In the genomic region with DNA sequence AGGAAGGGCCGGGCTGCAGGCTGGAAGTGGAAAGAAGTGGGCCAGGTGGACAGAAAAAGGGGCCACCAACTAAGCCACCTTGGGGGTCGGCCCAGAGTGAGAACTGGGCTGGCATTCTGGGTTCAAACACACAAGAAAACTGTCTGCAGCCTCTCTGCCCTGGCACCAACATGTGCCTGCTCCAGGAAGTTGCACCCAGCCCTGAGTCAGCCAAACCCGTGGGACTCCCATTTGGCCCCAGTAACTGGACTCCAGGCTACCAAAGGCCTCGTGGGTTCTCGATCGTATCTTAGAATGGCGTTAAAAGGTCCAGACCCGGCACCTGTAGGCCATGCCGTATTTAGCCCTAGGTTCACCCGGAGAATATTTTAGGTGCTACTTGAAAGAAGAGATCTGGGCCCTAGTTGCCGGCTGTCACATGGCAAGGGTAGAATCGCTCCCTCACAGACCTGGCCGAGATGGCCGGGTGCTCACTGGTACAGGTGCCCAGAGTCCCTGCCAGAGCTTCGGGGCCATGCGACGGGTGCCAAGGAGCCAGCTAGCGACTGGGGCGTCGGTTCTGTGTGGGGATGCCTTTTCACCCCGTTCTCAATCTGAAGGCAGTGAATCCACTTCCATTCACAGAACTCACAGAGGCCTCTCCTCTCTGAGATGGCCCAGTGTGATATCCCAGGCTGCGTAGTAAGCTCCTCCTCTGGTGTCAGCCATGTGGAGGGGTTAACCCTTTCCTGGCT, we compare ENCODE assay signal across 10 cellular contexts.
DNase-seq lines count a peak whose midpoint lies in the region; ATAC-seq, FAIRE-seq and TF ChIP-seq lines count a peak whose summit lies in the region.
"Had no signal": no experiment of that assay in that cellular context is flagged by ENCODE, and none has a peak within 500 bp of the region (broad histone marks: within the 10 kb centered on the region; RNA-seq: fewer than 3 reads in every experiment).

No MANE protein-coding gene starts in this region.

- no peak overlapping the region for H3K4me3 ChIP-seq in RWPE2 (ENCODE audit: severe bottlenecking)
- no peak overlapping the region for H3K4me3 ChIP-seq in fibroblast of mammary gland (ENCODE audit: control insufficient read depth, low read depth, low read length)
- peak overlapping the region; percentile 45 to 98 (median 89) for H3K4me3 ChIP-seq in gastrocnemius medialis

- H3K4me1 ChIP-seq in RWPE2 (ENCODE audit: insufficient read depth, poor library complexity, severe bottlenecking) (peaks cover 58% of the 10 kb centered on the region), gastrocnemius medialis (peaks cover 64 to 72% of the 10 kb centered on the region in 2 donors)

- H3K27ac ChIP-seq in RWPE2 (ENCODE audit: poor library complexity, severe bottlenecking), result peak overlapping the region; percentile 71
- H3K27ac ChIP-seq in gastrocnemius medialis, result peak overlapping the region; percentile 95 to 99 (median 98)

- peak; percentile 61 to 70 for TF ChIP-seq POLR2A in gastrocnemius medialis (IDR thresholded peaks at IDR 0.05)

- TF ChIP-seq CTCF in RWPE2 (IDR thresholded peaks at IDR 0.05; ENCODE audit: poor library complexity, severe bottlenecking) (no peak), fibroblast of mammary gland (conservative IDR thresholded peaks at IDR 0.05; ENCODE audit: control insufficient read depth, insufficient read depth, low read depth, low read length) (no peak), gastrocnemius medialis (IDR thresholded peaks at IDR 0.05 in 4 of 5, conservative IDR thresholded peaks at IDR 0.05 in 1 of 5) (no peak), D721Med (IDR thresholded peaks at IDR 0.05; ENCODE audit: insufficient read depth, missing control alignments) (no peak)

- ATAC-seq in RWPE2 (ENCODE audit: low read depth), result 0 out of 3 replicates have a peak, but pooled peaks have one; percentile 28
- ATAC-seq in gastrocnemius medialis, result peak; percentile 68 to 69
- no peak for ATAC-seq in GM19397 (IDR thresholded peaks at IDR 0.05; ENCODE audit: unreplicated experiment)
- no peak for ATAC-seq in HG03139 (IDR thresholded peaks at IDR 0.05; ENCODE audit: unreplicated experiment)

- in situ Hi-C loops in gastrocnemius medialis (cut with MboI; ENCODE audit: low sequenced_read_pairs in 4 of 4), result loop anchor here in 2 of 4 donors (10.0 to 25.0 kb wide), 2 partner anchors 105 to 127 kb away; no protein-coding TSS in a partner anchor

- intact Hi-C loops in gastrocnemius medialis (cut with DNase I; ENCODE audit: low total_unique reads), result loop anchor here (2.0 kb wide), 1 partner anchor 93 kb away; no protein-coding TSS in a partner anchor

- no peaks in the 10 kb centered on the region for H3K27me3 ChIP-seq in RWPE2 (ENCODE audit: insufficient read depth, poor library complexity, severe bottlenecking)
- H3K27me3 ChIP-seq in gastrocnemius medialis, result no peaks in the 10 kb centered on the region

- FAIRE-seq in D721Med (lab: Jason Lieb, UNC), result no peak
- FAIRE-seq: G401.6 had no signal

- H3K36me3 ChIP-seq in RWPE2 (ENCODE audit: low read depth), result no peaks in the 10 kb centered on the region
- no peaks in the 10 kb centered on the region for H3K36me3 ChIP-seq in gastrocnemius medialis

- DNase-seq in ELR (ENCODE audit: low read depth) (peak; percentile 49), RWPE2 (ENCODE audit: low spot score) (no peak), fibroblast of mammary gland (ENCODE audit: low read depth) (peak; percentile 71), gastrocnemius medialis (peak; percentile 84 to 91), DMS 273 treated with DMSO at 0.1 percent for 48 hours (lab: John Stamatoyannopoulos, UW) (no peak), D721Med (ENCODE audit: insufficient read length, low spot score) (no peak)
- DNase-seq: NK-92 treated with Interleukin-12 subunit alpha and Interleukin-12 subunit beta, amount 100 ng/mL, for 24 hours had no signal

- no peaks in the 10 kb centered on the region for H3K9me3 ChIP-seq in RWPE2 (ENCODE audit: severe bottlenecking)
- no peaks in the 10 kb centered on the region for H3K9me3 ChIP-seq in gastrocnemius medialis

Comparison
In these comparisons a context has a peak if more than half of its experiments do, and no peak if none do; other contexts are left out.
1. DNase-seq: peak in ELR (single experiment), fibroblast of mammary gland (single experiment) and gastrocnemius medialis (2 of 2); none in RWPE2 (single experiment), DMS 273 treated with DMSO at 0.1 percent for 48 hours (single experiment) and D721Med (single experiment).
2. ATAC-seq: peak in RWPE2 (single experiment) and gastrocnemius medialis (2 of 2); none in GM19397 (single experiment) and HG03139 (single experiment).
3. H3K4me3 ChIP-seq: peak in gastrocnemius medialis (4 of 4); none in RWPE2 (single experiment) and fibroblast of mammary gland (single experiment).